13 cellular contexts compared by ENCODE assay signal in genomic region chr2:177332992-177333388, GRCh38. TPM values are rescaled to one million over a fixed set of nuclear protein-coding genes. Genes with fewer than 3 reads are reported as not detected.
DNase-seq lines count a peak whose midpoint lies in the region; ATAC-seq, FAIRE-seq and TF ChIP-seq lines count a peak whose summit lies in the region.
"Had no signal": no experiment of that assay in that cellular context is flagged by ENCODE, and none has a peak within 500 bp of the region (broad histone marks: within the 10 kb centered on the region; RNA-seq: fewer than 3 reads in every experiment).

No MANE protein-coding gene starts in this region.

- H3K27me3 ChIP-seq in SK-N-SH (ENCODE audit: insufficient read depth) (no peaks in the 10 kb centered on the region), astrocyte (ENCODE audit: insufficient read depth, low read length) (no peaks in the 10 kb centered on the region), liver (ENCODE audit: control insufficient read depth in 4 of 4, insufficient read depth in 4 of 4, low read length in 3 of 4) (no peaks in the 10 kb centered on the region), thyroid gland (no peaks in the 10 kb centered on the region)

- H3K9me2 ChIP-seq in SK-N-SH = no peaks in the 10 kb centered on the region

- 47% methylated on average over 5 of the region's 5 CpGs for WGBS in SK-N-SH (ENCODE audit: low lambda C conversion rate)
- WGBS in liver = 27% methylated on average over 5 of the region's 5 CpGs
- WGBS in thyroid gland, 2 donors = 69 to 72% methylated on average over 5 of the region's 5 CpGs

- no peak overlapping the region for H3K4me3 ChIP-seq in SK-N-SH (ENCODE audit: low read depth in 2 of 2, low read length in 1 of 2)
- H3K4me3 ChIP-seq in astrocyte (ENCODE audit: insufficient read depth, low read depth, low read length) = no peak overlapping the region
- no peak overlapping the region for H3K4me3 ChIP-seq in liver (ENCODE audit: low read depth in 1 of 3, low read length in 3 of 3)
- no peak overlapping the region for H3K4me3 ChIP-seq in thyroid gland (replicated peaks in 1 of 3)
- H3K4me3 ChIP-seq: lung had no signal

- no peaks in the 10 kb centered on the region for H3K36me3 Mint-ChIP-seq in astrocyte (ENCODE audit: low read depth, unreplicated experiment)

- TF ChIP-seq CTCF in SK-N-SH (IDR thresholded peaks at IDR 0.05) (no peak), astrocyte (IDR thresholded peaks at IDR 0.05; ENCODE audit: insufficient read depth, low read depth, low read length) (no peak), liver (IDR thresholded peaks at IDR 0.05; ENCODE audit: low read depth, low read length, missing input control) (no peak), thyroid gland (IDR thresholded peaks at IDR 0.05) (no peak)

- no peak for TF ChIP-seq EP300 in SK-N-SH (IDR thresholded peaks at IDR 0.05; ENCODE audit: borderline replicate concordance in 1 of 2, low read depth in 1 of 2, low read length in 1 of 2)

- H3K27me3 Mint-ChIP-seq in astrocyte (ENCODE audit: low read depth, unreplicated experiment) = no peaks in the 10 kb centered on the region
- H3K27me3 Mint-ChIP-seq: activated CD4-positive, alpha-beta memory T cell treated with anti-CD3 and anti-CD28 coated beads for 36 hours had no signal

- H2AFZ ChIP-seq in SK-N-SH (ENCODE audit: low read depth) (peak overlapping the region; percentile 93), astrocyte (ENCODE audit: low read depth, low read length) (peak overlapping the region; percentile 61)

- peaks cover 15% of the 10 kb centered on the region for H3F3A ChIP-seq in SK-N-SH (replicated peaks; ENCODE audit: insufficient read depth)

- intact Hi-C loops in thyroid gland (cut with DNase I) = loop anchor here (2.0 to 10.0 kb wide), 4 partner anchors 168 to 432 kb away; no protein-coding TSS in a partner anchor

- H3K79me2 ChIP-seq in SK-N-SH (ENCODE audit: insufficient read depth) (no peaks in the 10 kb centered on the region), astrocyte (ENCODE audit: insufficient read depth, low read length) (no peaks in the 10 kb centered on the region)

- H3K4me2 ChIP-seq in SK-N-SH (0 out of 2 replicates have a peak overlapping the region, but pooled peaks have one; percentile 6), astrocyte (ENCODE audit: low read length) (peak overlapping the region; percentile 46)

- no peak for TF ChIP-seq RAD21 in SK-N-SH (IDR thresholded peaks at IDR 0.05; ENCODE audit: low read length)
- TF ChIP-seq RAD21 in liver (IDR thresholded peaks at IDR 0.05) = peak in 1 of 2 donors; percentile 33

- no peaks in the 10 kb centered on the region for H3K9me3 ChIP-seq in SK-N-SH
- no peaks in the 10 kb centered on the region for H3K9me3 ChIP-seq in astrocyte (ENCODE audit: insufficient read depth, low read depth, low read length)
- no peaks in the 10 kb centered on the region for H3K9me3 ChIP-seq in liver (ENCODE audit: control insufficient read depth in 4 of 4, low read length in 3 of 4)
- H3K9me3 ChIP-seq in thyroid gland = no peaks in the 10 kb centered on the region

- peak overlapping the region; percentile 58 to 67 for H3K27ac ChIP-seq in SK-N-SH (ENCODE audit: low read depth in 2 of 2, low read length in 1 of 2)
- H3K27ac ChIP-seq in astrocyte (ENCODE audit: low read depth, low read length) = no peak overlapping the region
- H3K27ac ChIP-seq in liver (ENCODE audit: low read depth in 1 of 2, low read length in 2 of 2) = peak overlapping the region; percentile 73 to 87
- H3K27ac ChIP-seq in thyroid gland = peak overlapping the region in 2 of 3 donors; percentile 64 to 88
- H3K27ac ChIP-seq: 22Rv1 had no signal

- no peak overlapping the region for H3K4me3 Mint-ChIP-seq in astrocyte (ENCODE audit: unreplicated experiment)
- H3K4me3 Mint-ChIP-seq: activated CD4-positive, alpha-beta memory T cell treated with anti-CD3 and anti-CD28 coated beads for 36 hours had no signal

- POLR2A ChIA-PET in SK-N-SH (lab: Yijun Ruan, JAX) = interaction anchor here (0.5 to 0.6 kb wide), 2 partner anchors 67 to 168 kb away, joined by 3 to 4 read pairs; no protein-coding TSS in a partner anchor

- H4K20me1 ChIP-seq in SK-N-SH (ENCODE audit: insufficient read depth) (no peaks in the 10 kb centered on the region), astrocyte (ENCODE audit: insufficient read depth, low read length) (no peaks in the 10 kb centered on the region)

- no peaks in the 10 kb centered on the region for H3K9me3 Mint-ChIP-seq in astrocyte (ENCODE audit: unreplicated experiment)
- H3K9me3 Mint-ChIP-seq: activated CD4-positive, alpha-beta memory T cell treated with anti-CD3 and anti-CD28 coated beads for 36 hours had no signal

- peak overlapping the region; percentile 89 for H3K27ac Mint-ChIP-seq in astrocyte (ENCODE audit: unreplicated experiment)
- H3K27ac Mint-ChIP-seq: activated CD4-positive, alpha-beta memory T cell treated with anti-CD3 and anti-CD28 coated beads for 36 hours had no signal

- ATAC-seq in SK-N-SH treated with all-trans-retinoic acid at 6 μM for 48 hours = no peak
- no peak for ATAC-seq in GM18520 (IDR thresholded peaks at IDR 0.05; ENCODE audit: unreplicated experiment)

- H3K4me1 Mint-ChIP-seq in astrocyte (ENCODE audit: low read depth, unreplicated experiment) = peaks cover 27% of the 10 kb centered on the region

- no peak for FAIRE-seq in astrocyte (lab: Jason Lieb, UNC)
- FAIRE-seq: bronchial epithelial cell had no signal

- no peak for DNase-seq in SK-N-SH
- DNase-seq in astrocyte (ENCODE audit: low read depth) = no peak
- DNase-seq in thyroid gland = no peak
- DNase-seq in activated CD4-positive, alpha-beta T cell treated with anti-CD3 and anti-CD28 coated beads, Interleukin-2, amount 50 U/mL, for 4 hours = no peak
- no peak for DNase-seq in activated effector memory CD4-positive, alpha-beta T cell treated with anti-CD3 and anti-CD28 coated beads, Interleukin-2, amount 50 U/mL, for 16 hours
- DNase-seq: activated gamma-delta T cell had no signal

- H3K36me3 ChIP-seq in SK-N-SH (replicated peaks in 1 of 2; ENCODE audit: control insufficient read depth in 1 of 2, insufficient read depth in 2 of 2, low read length in 1 of 2) (peaks cover 4 to 5% of the 10 kb centered on the region in 2 experiments), astrocyte (ENCODE audit: insufficient read depth, low read length) (no peaks in the 10 kb centered on the region), liver (ENCODE audit: control insufficient read depth in 4 of 4, insufficient read depth in 3 of 4, low read depth in 1 of 4, low read length in 3 of 4) (no peaks in the 10 kb centered on the region), thyroid gland (no peaks in the 10 kb centered on the region)

- H3K9ac ChIP-seq in SK-N-SH (peak overlapping the region; percentile 8; the same call in 1 of the 2 replicates), astrocyte (ENCODE audit: low read length) (peak overlapping the region; percentile 51), liver (ENCODE audit: low read depth in 1 of 2, low read length in 2 of 2) (peak overlapping the region; percentile 16 to 22)

- H3K4me1 ChIP-seq in SK-N-SH (ENCODE audit: control insufficient read depth in 1 of 2, insufficient read depth in 2 of 2, low read depth in 1 of 2, low read length in 1 of 2) (peaks cover 3 to 17% of the 10 kb centered on the region in 2 experiments; a peak in 3 of 4 replicates), astrocyte (ENCODE audit: insufficient read depth, low read length) (peaks cover 16% of the 10 kb centered on the region), liver (ENCODE audit: control insufficient read depth in 4 of 4, insufficient read depth in 4 of 4, low read length in 3 of 4) (peaks cover 0 to 23% (median 11%) of the 10 kb centered on the region in 4 donors), thyroid gland (peaks cover 0 to 8% of the 10 kb centered on the region in 2 donors)

- CTCF ChIA-PET in SK-N-SH (lab: Yijun Ruan, JAX) = interaction anchor here (0.7 to 7.2 kb wide), 21 partner anchors 26 to 1194 kb away, joined by 3 to 90 read pairs (median 4); partner anchors contain the start of gene NFE2L2

- TF ChIP-seq POLR2A in thyroid gland (IDR thresholded peaks at IDR 0.05) = no peak

TF ChIP-seq in SK-N-SH, 30 proteins besides CTCF, POLR2A, EP300 and RAD21 (continues in another document):
- TF ChIP-seq TCF12 (IDR thresholded peaks at IDR 0.05) (no peak), MAX (IDR thresholded peaks at IDR 0.05; ENCODE audit: low read depth) (no peak), RFX5 (IDR thresholded peaks at IDR 0.05; ENCODE audit: low read length) (no peak)

TF ChIP-seq in SK-N-SH treated with all-trans-retinoic acid at 6 μM for 48 hours, 23 proteins besides CTCF, POLR2A, EP300 and RAD21 (continues in another document):
- no peak for TF ChIP-seq ESRRG (CRISPR knock-in tag; IDR thresholded peaks at IDR 0.05)
- no peak for TF ChIP-seq CREB5 (CRISPR knock-in tag; IDR thresholded peaks at IDR 0.05; ENCODE audit: low read depth)
- no peak for TF ChIP-seq BACH2 (CRISPR knock-in tag; IDR thresholded peaks at IDR 0.05; ENCODE audit: borderline replicate concordance)

TF ChIP-seq in liver, 16 proteins besides CTCF, POLR2A, EP300 and RAD21 (continues in another document):
- TF ChIP-seq FOXA2 (IDR thresholded peaks at IDR 0.05) (no peak), TAF1 (conservative IDR thresholded peaks at IDR 0.05) (peak; percentile 11), EGR1 (IDR thresholded peaks at IDR 0.05; ENCODE audit: low read depth in 2 of 2) (peak in 1 of 2 donors; percentile 45), HNF4A (conservative IDR thresholded peaks at IDR 0.05) (peak in 1 of 2 donors; percentile 80), MAX (IDR thresholded peaks at IDR 0.05) (peak; percentile 31), FOXA1 (IDR thresholded peaks at IDR 0.05) (no peak), NR2F2 (IDR thresholded peaks at IDR 0.05) (no peak), ATF3 (IDR thresholded peaks at IDR 0.05) (no peak), JUND (IDR thresholded peaks at IDR 0.05) (peak in 1 of 2 donors; percentile 21), GABPA (IDR thresholded peaks at IDR 0.05 in 1 of 2, conservative IDR thresholded peaks at IDR 0.05 in 1 of 2) (no peak), HNF4G (IDR thresholded peaks at IDR 0.05) (no peak), RXRA (IDR thresholded peaks at IDR 0.05) (peak; percentile 67 to 92)

RNA-seq across cellular contexts. Expression of gene AGPS, which starts 59.6 kb away (rescaled TPM):
- polyA plus RNA-seq in SK-N-SH (2012; rRNA removed) = 9.8 and 10.9 TPM in 2 replicates
- polyA plus RNA-seq in SK-N-SH (2012; cell fraction: cytosol; rRNA removed) = 12.7 and 13.7 TPM in 2 replicates
- polyA plus RNA-seq in SK-N-SH (2012; cell fraction: nucleus; rRNA removed) = 8.9 and 14.8 TPM in 2 replicates
- 66.2 and 68.1 TPM in 2 replicates for total RNA-seq in astrocyte
- total RNA-seq in liver = 10 to 100 TPM; 29.0 to 46.9 TPM
- polyA plus RNA-seq in liver = 1 to 10 TPM; 6.3 to 7.6 TPM
- total RNA-seq in thyroid gland = 10 to 100 TPM; 23.1 to 38.8 (median 24.7) TPM
